In genomic region chr22:24146190-24146616, GRCh38 we compare ENCODE assay signal across 1 cellular context.
TF ChIP-seq lines count a peak whose summit lies in the region.

No MANE protein-coding gene starts in this region.

TF ChIP-seq in HepG2, 621 proteins besides CTCF, POLR2A, EP300 and RAD21 (continued from another document):
- no peak for TF ChIP-seq BRF2 (CRISPR knock-in tag; IDR thresholded peaks at IDR 0.05)
- no peak for TF ChIP-seq FOXP1 (IDR thresholded peaks at IDR 0.05)
- 0 out of 2 replicates have a peak, but pooled peaks have one; percentile 17 for TF ChIP-seq FOXP1 (CRISPR knock-in tag; IDR thresholded peaks at IDR 0.05)
- TF ChIP-seq NONO (IDR thresholded peaks at IDR 0.05): no peak
- TF ChIP-seq NONO (CRISPR knock-in tag; conservative IDR thresholded peaks at IDR 0.05): 0 out of 2 replicates have a peak, but pooled peaks have one; percentile 41
- TF ChIP-seq ELF1 (CRISPR knock-in tag; IDR thresholded peaks at IDR 0.05): peak; percentile 84
- TF ChIP-seq MLX (CRISPR knock-in tag; IDR thresholded peaks at IDR 0.05): peak; percentile 33; the same call in 1 of the 2 replicates
- TF ChIP-seq, protein P1, sequence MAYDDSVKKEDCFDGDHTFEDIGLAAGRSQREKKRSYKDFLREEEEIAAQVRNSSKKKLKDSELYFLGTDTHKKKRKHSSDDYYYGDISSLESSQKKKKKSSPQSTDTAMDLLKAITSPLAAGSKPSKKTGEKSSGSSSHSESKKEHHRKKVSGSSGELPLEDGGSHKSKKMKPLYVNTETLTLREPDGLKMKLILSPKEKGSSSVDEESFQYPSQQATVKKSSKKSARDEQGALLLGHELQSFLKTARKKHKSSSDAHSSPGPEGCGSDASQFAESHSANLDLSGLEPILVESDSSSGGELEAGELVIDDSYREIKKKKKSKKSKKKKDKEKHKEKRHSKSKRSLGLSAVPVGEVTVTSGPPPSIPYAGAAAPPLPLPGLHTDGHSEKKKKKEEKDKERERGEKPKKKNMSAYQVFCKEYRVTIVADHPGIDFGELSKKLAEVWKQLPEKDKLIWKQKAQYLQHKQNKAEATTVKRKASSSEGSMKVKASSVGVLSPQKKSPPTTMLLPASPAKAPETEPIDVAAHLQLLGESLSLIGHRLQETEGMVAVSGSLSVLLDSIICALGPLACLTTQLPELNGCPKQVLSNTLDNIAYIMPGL (CRISPR knock-in tag; IDR thresholded peaks at IDR 0.05; ENCODE audit: borderline replicate concordance in 1 of 2, low read depth in 1 of 2): peak in 1 of 2 experiments; percentile 41; a peak in 1 of 4 replicates
- TF ChIP-seq, protein P2, sequence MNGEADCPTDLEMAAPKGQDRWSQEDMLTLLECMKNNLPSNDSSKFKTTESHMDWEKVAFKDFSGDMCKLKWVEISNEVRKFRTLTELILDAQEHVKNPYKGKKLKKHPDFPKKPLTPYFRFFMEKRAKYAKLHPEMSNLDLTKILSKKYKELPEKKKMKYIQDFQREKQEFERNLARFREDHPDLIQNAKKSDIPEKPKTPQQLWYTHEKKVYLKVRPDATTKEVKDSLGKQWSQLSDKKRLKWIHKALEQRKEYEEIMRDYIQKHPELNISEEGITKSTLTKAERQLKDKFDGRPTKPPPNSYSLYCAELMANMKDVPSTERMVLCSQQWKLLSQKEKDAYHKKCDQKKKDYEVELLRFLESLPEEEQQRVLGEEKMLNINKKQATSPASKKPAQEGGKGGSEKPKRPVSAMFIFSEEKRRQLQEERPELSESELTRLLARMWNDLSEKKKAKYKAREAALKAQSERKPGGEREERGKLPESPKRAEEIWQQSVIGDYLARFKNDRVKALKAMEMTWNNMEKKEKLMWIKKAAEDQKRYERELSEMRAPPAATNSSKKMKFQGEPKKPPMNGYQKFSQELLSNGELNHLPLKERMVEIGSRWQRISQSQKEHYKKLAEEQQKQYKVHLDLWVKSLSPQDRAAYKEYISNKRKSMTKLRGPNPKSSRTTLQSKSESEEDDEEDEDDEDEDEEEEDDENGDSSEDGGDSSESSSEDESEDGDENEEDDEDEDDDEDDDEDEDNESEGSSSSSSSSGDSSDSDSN (CRISPR knock-in tag; IDR thresholded peaks at IDR 0.05): peak; percentile 60
- TF ChIP-seq SALL1 (CRISPR knock-in tag; IDR thresholded peaks at IDR 0.05): peak; percentile 76
- no peak for TF ChIP-seq ZNF44 (CRISPR knock-in tag; IDR thresholded peaks at IDR 0.05)
- peak; percentile 51 for TF ChIP-seq TEAD3 (CRISPR knock-in tag; optimal IDR thresholded peaks at IDR 0.05; ENCODE audit: borderline replicate concordance)
- peak; percentile 70; the same call in 1 of the 2 replicates for TF ChIP-seq TGIF2 (CRISPR knock-in tag; IDR thresholded peaks at IDR 0.05)
- peak; percentile 57; the same call in 1 of the 2 replicates for TF ChIP-seq ZFY (CRISPR knock-in tag; IDR thresholded peaks at IDR 0.05)
